ENCODE assay signal across 8 cellular contexts in genomic region chr15:72782993-72783562, GRCh38. TPM values are rescaled to one million over a fixed set of nuclear protein-coding genes. Genes with fewer than 3 reads are reported as not detected.
DNase-seq lines count a peak whose midpoint lies in the region; ATAC-seq and TF ChIP-seq lines count a peak whose summit lies in the region.

No MANE protein-coding gene starts in this region.

- H3K9me3 ChIP-seq in colonic mucosa (no peaks in the 10 kb centered on the region), lung (ENCODE audit: control insufficient read depth in 2 of 2, insufficient read depth in 1 of 2, low read length in 1 of 2) (no peaks in the 10 kb centered on the region)

- DNase-seq in CD1c-positive myeloid dendritic cell (ENCODE audit: extremely low spot score) (peak; percentile 96), SK-N-DZ (ENCODE audit: low spot score) (peak; percentile 24), colonic mucosa (peak; percentile 52), lung (ENCODE audit: low spot score) (peak; percentile 55)
- no peak for DNase-seq in activated CD8-positive, alpha-beta memory T cell treated with anti-CD3 and anti-CD28 coated beads, Interleukin-2, amount 50 U/mL, for 48 hours

- peak overlapping the region; percentile 94 for H3K4me3 Mint-ChIP-seq in stimulated activated naive CD8-positive, alpha-beta T cell treated with anti-CD3 and anti-CD28 coated beads, Interleukin-15, Interleukin-2, amounts not matched to agents 100 ng/mL and 50 ng/mL, for 24 hours

- H3K27ac Mint-ChIP-seq in stimulated activated naive CD8-positive, alpha-beta T cell treated with anti-CD3 and anti-CD28 coated beads, Interleukin-15, Interleukin-2, amounts not matched to agents 100 ng/mL and 50 ng/mL, for 24 hours, result peak overlapping the region; percentile 96

- H3K4me1 ChIP-seq in colonic mucosa, result peaks cover 10% of the 10 kb centered on the region
- peaks cover 6 to 9% of the 10 kb centered on the region in 2 donors for H3K4me1 ChIP-seq in lung (ENCODE audit: control insufficient read depth in 2 of 2, insufficient read depth in 2 of 2, low read length in 2 of 2)

- intact Hi-C loops in colonic mucosa (cut with DNase I), result loop anchor here (10.0 kb wide), 1 partner anchor 462 kb away; no protein-coding TSS in a partner anchor

- H3K4me1 Mint-ChIP-seq in stimulated activated naive CD8-positive, alpha-beta T cell treated with anti-CD3 and anti-CD28 coated beads, Interleukin-15, Interleukin-2, amounts not matched to agents 100 ng/mL and 50 ng/mL, for 24 hours (ENCODE audit: low read depth), result peaks cover 77% of the 10 kb centered on the region

- WGBS in lung, 2 donors, result 0% methylated on average over 42 to 46 of the region's 46 CpGs

- ATAC-seq in GM19351 (IDR thresholded peaks at IDR 0.05; ENCODE audit: unreplicated experiment), result peak; percentile 41
- ATAC-seq in HG03342 (IDR thresholded peaks at IDR 0.05; ENCODE audit: unreplicated experiment), result peak; percentile 27
- peak; percentile 20 for ATAC-seq in lung (ENCODE audit: insufficient read depth, low FRiP score)

- peaks cover 41% of the 10 kb centered on the region for H3K36me3 Mint-ChIP-seq in stimulated activated naive CD8-positive, alpha-beta T cell treated with anti-CD3 and anti-CD28 coated beads, Interleukin-15, Interleukin-2, amounts not matched to agents 100 ng/mL and 50 ng/mL, for 24 hours (ENCODE audit: low read depth)

- peak overlapping the region; percentile 93 to 96 for H3K9ac ChIP-seq in colonic mucosa (ENCODE audit: low read depth in 2 of 2, low read length in 2 of 2)

- no peaks in the 10 kb centered on the region for H3K9me3 Mint-ChIP-seq in stimulated activated naive CD8-positive, alpha-beta T cell treated with anti-CD3 and anti-CD28 coated beads, Interleukin-15, Interleukin-2, amounts not matched to agents 100 ng/mL and 50 ng/mL, for 24 hours

- H3K36me3 ChIP-seq in colonic mucosa (no peaks in the 10 kb centered on the region), lung (ENCODE audit: control insufficient read depth in 2 of 2, insufficient read depth in 2 of 2, low read length in 2 of 2) (peaks cover 0 to 2% of the 10 kb centered on the region in 2 donors)

- TF ChIP-seq CTCF in colonic mucosa (IDR thresholded peaks at IDR 0.05) (no peak), lung (IDR thresholded peaks at IDR 0.05; ENCODE audit: control extremely low read depth, extremely low read depth) (no peak)

- H3K27ac ChIP-seq in colonic mucosa, result peak overlapping the region; percentile 87
- H3K27ac ChIP-seq in lung (ENCODE audit: low read depth in 1 of 2, low read length in 1 of 2), result peak overlapping the region; percentile 91 to 100

- H3K4me3 ChIP-seq in colonic mucosa, result peak overlapping the region; percentile 95
- peak overlapping the region; percentile 99 for H3K4me3 ChIP-seq in lung

- H3K27me3 ChIP-seq in colonic mucosa (no peaks in the 10 kb centered on the region), lung (ENCODE audit: control insufficient read depth, insufficient read depth) (no peaks in the 10 kb centered on the region)

- no peaks in the 10 kb centered on the region for H3K27me3 Mint-ChIP-seq in stimulated activated naive CD8-positive, alpha-beta T cell treated with anti-CD3 and anti-CD28 coated beads, Interleukin-15, Interleukin-2, amounts not matched to agents 100 ng/mL and 50 ng/mL, for 24 hours

RNA-seq across cellular contexts. Expression of gene ADPGK, which starts 0.5 kb away (rescaled TPM):
- 54.5 and 75.7 TPM in 2 replicates for polyA plus RNA-seq in SK-N-DZ (2014; cell fraction: cytosol; rRNA removed)
- polyA plus RNA-seq in SK-N-DZ (2014; cell fraction: nucleus; rRNA removed), result 60.2 and 77.2 TPM in 2 replicates
- total RNA-seq in colonic mucosa, result 10 to 100 TPM; 29.8 to 44.6 TPM
- total RNA-seq in lung, result 100 to 1,000 TPM in 1 of 2 donors, 10 to 100 TPM in 1; 87.7 to 102 TPM
- polyA plus RNA-seq in lung, result 10 to 100 TPM; 53.9 to 97.0 TPM
